Comparison of ENCODE assay signal across 16 cellular contexts in the genomic region with DNA sequence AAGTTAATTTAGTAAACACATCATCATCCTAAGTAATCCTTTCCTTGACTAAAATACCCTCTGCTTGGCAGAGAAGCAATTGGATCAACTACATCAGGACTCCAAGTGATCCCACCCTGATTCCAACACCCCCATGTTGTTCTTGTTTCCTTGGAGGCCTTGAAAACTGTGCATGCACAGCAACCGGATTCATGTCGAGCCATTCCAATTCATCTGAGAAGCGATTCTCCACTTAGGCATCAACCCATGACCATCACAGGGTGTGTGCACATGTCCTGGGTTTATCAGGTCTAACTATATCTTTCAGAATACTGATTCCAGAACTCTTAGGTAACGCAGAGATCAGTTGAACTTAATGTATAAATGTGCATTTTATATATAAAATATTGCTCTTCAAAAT.
A peak's percentile ranks its signal among the peaks of the same experiment; 100 is the strongest.
DNase-seq lines count a peak whose midpoint lies in the region; ATAC-seq and TF ChIP-seq lines count a peak whose summit lies in the region.
"Had no signal": no experiment of that assay in that cellular context is flagged by ENCODE, and none has a peak within 500 bp of the region (broad histone marks: within the 10 kb centered on the region; RNA-seq: fewer than 3 reads in every experiment).

No MANE protein-coding gene starts in this region.

- H3K4me3 ChIP-seq in GM23338 (no peak overlapping the region), tibial nerve (no peak overlapping the region), trophoblast cell (ENCODE audit: low read depth, low read length) (no peak overlapping the region), tibial artery (no peak overlapping the region)
- H3K4me3 ChIP-seq: BLaER1 treated with 17β-estradiol and CSF1 and Interleukin-3, amounts not matched to agents 10 nM and 100 nM; HAP-1 had no signal

- no peak overlapping the region for H4K8ac ChIP-seq in trophoblast cell (ENCODE audit: low read depth, low read length)

- no peaks in the 10 kb centered on the region for H3K9me3 Mint-ChIP-seq in GM23338

- H3K36me3 Mint-ChIP-seq in GM23338 (ENCODE audit: low read depth) = peaks cover 2% of the 10 kb centered on the region; the same call in 1 of the 3 replicates
- H3K36me3 Mint-ChIP-seq: CD8-positive, alpha-beta T cell had no signal

- H3K4me1 ChIP-seq in GM23338 (ENCODE audit: insufficient read depth) = no peaks in the 10 kb centered on the region
- H3K4me1 ChIP-seq in tibial nerve = peaks cover 0 to 10% (median 0%) of the 10 kb centered on the region in 4 donors
- H3K4me1 ChIP-seq in trophoblast cell (ENCODE audit: control insufficient read depth in 1 of 2, insufficient read depth in 2 of 2, low read length in 2 of 2) = no peaks in the 10 kb centered on the region
- no peaks in the 10 kb centered on the region for H3K4me1 ChIP-seq in tibial artery

- no peaks in the 10 kb centered on the region for H3K9me2 ChIP-seq in GM23338 (ENCODE audit: insufficient read depth)

- no peak overlapping the region for H3K14ac ChIP-seq in trophoblast cell (ENCODE audit: low read length)

- no peaks in the 10 kb centered on the region for H3K79me2 ChIP-seq in GM23338 (replicated peaks; ENCODE audit: insufficient read depth)
- H3K79me2 ChIP-seq in trophoblast cell (ENCODE audit: control insufficient read depth, insufficient read depth, low read length, poor library complexity) = no peaks in the 10 kb centered on the region

- no peak overlapping the region for H3K4ac ChIP-seq in trophoblast cell (ENCODE audit: low read depth, low read length)

- intact Hi-C loops in tibial artery (cut with DNase I; ENCODE audit: low total_unique reads) = no loop called here

- no peak overlapping the region for H3K27ac ChIP-seq in GM23338 (ENCODE audit: low read depth)
- peak overlapping the region; percentile 50 for H3K27ac ChIP-seq in cingulate gyrus (ENCODE audit: low read depth, low read length)
- peak overlapping the region in 3 of 4 donors; percentile 40 to 71 (median 65) for H3K27ac ChIP-seq in tibial nerve
- no peak overlapping the region for H3K27ac ChIP-seq in trophoblast cell (ENCODE audit: low read depth, low read length)
- H3K27ac ChIP-seq in tibial artery = no peak overlapping the region
- H3K27ac ChIP-seq: BLaER1 treated with 17β-estradiol and CSF1 and Interleukin-3, amounts not matched to agents 10 nM and 100 nM had no signal

- H2BK120ac ChIP-seq in trophoblast cell (ENCODE audit: insufficient read depth, low read length, poor library complexity) = no peak overlapping the region

- no peak overlapping the region for H2BK5ac ChIP-seq in trophoblast cell (ENCODE audit: low read depth, low read length, poor library complexity)

- H2AFZ ChIP-seq in GM23338 = no peak overlapping the region
- no peak overlapping the region for H2AFZ ChIP-seq in trophoblast cell (ENCODE audit: insufficient read depth, low read length, poor library complexity)

- no peaks in the 10 kb centered on the region for H3F3A ChIP-seq in GM23338 (replicated peaks; ENCODE audit: low read depth)

- H3K4me2 ChIP-seq in GM23338 (no peak overlapping the region), trophoblast cell (ENCODE audit: low read length) (no peak overlapping the region)
- H3K4me2 ChIP-seq: BLaER1 treated with 17β-estradiol and CSF1 and Interleukin-3, amounts not matched to agents 10 nM and 100 nM had no signal

- no peak for ATAC-seq in GM23338
- no peak for ATAC-seq in GM21381 (IDR thresholded peaks at IDR 0.05; ENCODE audit: unreplicated experiment)
- ATAC-seq: CD8-positive, alpha-beta T cell; HepG2 had no signal

- no peak overlapping the region for H4K91ac ChIP-seq in trophoblast cell (ENCODE audit: low read depth, low read length)

- H3K27ac Mint-ChIP-seq in GM23338 = peak overlapping the region; percentile 50; the same call in 1 of the 2 replicates
- H3K27ac Mint-ChIP-seq: B cell; CD8-positive, alpha-beta T cell had no signal

- no peak overlapping the region for H3K4me3 Mint-ChIP-seq in GM23338
- H3K4me3 Mint-ChIP-seq: B cell; CD8-positive, alpha-beta T cell had no signal

- no peak overlapping the region for H3K18ac ChIP-seq in trophoblast cell (ENCODE audit: low read length)

- peaks cover 0 to 5% (median 3%) of the 10 kb centered on the region in 4 donors for H3K9me3 ChIP-seq in tibial nerve
- H3K9me3 ChIP-seq in trophoblast cell (ENCODE audit: insufficient read depth, low read depth, low read length) = no peaks in the 10 kb centered on the region
- no peaks in the 10 kb centered on the region for H3K9me3 ChIP-seq in tibial artery
- H3K9me3 ChIP-seq: HAP-1 had no signal

- H3K79me1 ChIP-seq in trophoblast cell (ENCODE audit: low read length) = no peaks in the 10 kb centered on the region

- no peak for TF ChIP-seq EP300 in tibial nerve (IDR thresholded peaks at IDR 0.05)

- H3K23ac ChIP-seq in trophoblast cell (ENCODE audit: low read length) = no peak overlapping the region

- H3K9ac ChIP-seq in trophoblast cell (ENCODE audit: low read length) = no peak overlapping the region
- H3K9ac ChIP-seq: BLaER1 treated with 17β-estradiol and CSF1 and Interleukin-3, amounts not matched to agents 10 nM and 100 nM had no signal

- H2AK5ac ChIP-seq in trophoblast cell (ENCODE audit: low read length) = no peak overlapping the region

- no peaks in the 10 kb centered on the region for H3K27me3 Mint-ChIP-seq in GM23338 (ENCODE audit: insufficient read depth, low read depth, poor library complexity)
- H3K27me3 Mint-ChIP-seq: B cell had no signal

- H2BK12ac ChIP-seq in trophoblast cell (ENCODE audit: low read length) = no peak overlapping the region

- H3K27me3 ChIP-seq in GM23338 (ENCODE audit: insufficient read depth) (no peaks in the 10 kb centered on the region), tibial nerve (no peaks in the 10 kb centered on the region), trophoblast cell (ENCODE audit: insufficient read depth, low read length) (no peaks in the 10 kb centered on the region), tibial artery (no peaks in the 10 kb centered on the region)
- H3K27me3 ChIP-seq: BLaER1 treated with 17β-estradiol and CSF1 and Interleukin-3, amounts not matched to agents 10 nM and 100 nM had no signal

- 58 to 77% methylated on average over 4 of the region's 4 CpGs for WGBS in tibial nerve, 2 donors
- WGBS in trophoblast cell (ENCODE audit: extremely low coverage, insufficient coverage, insufficient read length) = no CpG with 5 or more reads among the region's 4 CpGs

- no peak overlapping the region for H4K12ac ChIP-seq in trophoblast cell (ENCODE audit: low read depth, low read length)

- H4K20me1 ChIP-seq in GM23338 (replicated peaks; ENCODE audit: insufficient read depth) = no peaks in the 10 kb centered on the region
- H4K20me1 ChIP-seq: BLaER1 treated with 17β-estradiol and CSF1 and Interleukin-3, amounts not matched to agents 10 nM and 100 nM had no signal

- H3K4me1 Mint-ChIP-seq in GM23338 = no peaks in the 10 kb centered on the region

- TF ChIP-seq CTCF in GM23338 (conservative IDR thresholded peaks at IDR 0.05; ENCODE audit: low read depth in 2 of 2) (no peak), tibial nerve (IDR thresholded peaks at IDR 0.05) (no peak), tibial artery (IDR thresholded peaks at IDR 0.05) (no peak)

- DNase-seq in GM23338 (ENCODE audit: low spot score) = no peak
- DNase-seq in pons (ENCODE audit: low spot score) = peak; percentile 72
- DNase-seq in tibial nerve (ENCODE audit: low spot score in 2 of 2) = no peak
- DNase-seq in trophoblast cell = no peak
- no peak for DNase-seq in tibial artery
- DNase-seq: 8988T; Calu3; CD8-positive, alpha-beta T cell; DMS79 treated with DMSO at 0.1 percent for 48 hours; GF-D8 had no signal

- no peaks in the 10 kb centered on the region for H3K36me3 ChIP-seq in GM23338 (ENCODE audit: insufficient read depth)
- H3K36me3 ChIP-seq in tibial nerve = no peaks in the 10 kb centered on the region
- H3K36me3 ChIP-seq in trophoblast cell (ENCODE audit: control insufficient read depth in 1 of 2, insufficient read depth in 2 of 2, low read length in 2 of 2) = no peaks in the 10 kb centered on the region
- H3K36me3 ChIP-seq in tibial artery = no peaks in the 10 kb centered on the region
- H3K36me3 ChIP-seq: BLaER1 treated with 17β-estradiol and CSF1 and Interleukin-3, amounts not matched to agents 10 nM and 100 nM; HAP-1 had no signal

- TF ChIP-seq POLR2A in tibial nerve (IDR thresholded peaks at IDR 0.05) = no peak

TF ChIP-seq in GM23338, 12 proteins besides CTCF, POLR2A, EP300 and RAD21 (continues in another document):
- TF ChIP-seq EZH2 (IDR thresholded peaks at IDR 0.05; ENCODE audit: low read depth, unreplicated experiment) (no peak), EZH2phosphoT487 (IDR thresholded peaks at IDR 0.05; ENCODE audit: unreplicated experiment) (no peak), ZNF114 (CRISPR knock-in tag; IDR thresholded peaks at IDR 0.05) (no peak), NANOG (IDR thresholded peaks at IDR 0.05; ENCODE audit: borderline replicate concordance) (no peak), CREB1 (CRISPR knock-in tag; IDR thresholded peaks at IDR 0.05; ENCODE audit: low read depth) (no peak), POLR2AphosphoS5 (IDR thresholded peaks at IDR 0.05; ENCODE audit: low read depth) (no peak)
- TF ChIP-seq, protein P1, sequence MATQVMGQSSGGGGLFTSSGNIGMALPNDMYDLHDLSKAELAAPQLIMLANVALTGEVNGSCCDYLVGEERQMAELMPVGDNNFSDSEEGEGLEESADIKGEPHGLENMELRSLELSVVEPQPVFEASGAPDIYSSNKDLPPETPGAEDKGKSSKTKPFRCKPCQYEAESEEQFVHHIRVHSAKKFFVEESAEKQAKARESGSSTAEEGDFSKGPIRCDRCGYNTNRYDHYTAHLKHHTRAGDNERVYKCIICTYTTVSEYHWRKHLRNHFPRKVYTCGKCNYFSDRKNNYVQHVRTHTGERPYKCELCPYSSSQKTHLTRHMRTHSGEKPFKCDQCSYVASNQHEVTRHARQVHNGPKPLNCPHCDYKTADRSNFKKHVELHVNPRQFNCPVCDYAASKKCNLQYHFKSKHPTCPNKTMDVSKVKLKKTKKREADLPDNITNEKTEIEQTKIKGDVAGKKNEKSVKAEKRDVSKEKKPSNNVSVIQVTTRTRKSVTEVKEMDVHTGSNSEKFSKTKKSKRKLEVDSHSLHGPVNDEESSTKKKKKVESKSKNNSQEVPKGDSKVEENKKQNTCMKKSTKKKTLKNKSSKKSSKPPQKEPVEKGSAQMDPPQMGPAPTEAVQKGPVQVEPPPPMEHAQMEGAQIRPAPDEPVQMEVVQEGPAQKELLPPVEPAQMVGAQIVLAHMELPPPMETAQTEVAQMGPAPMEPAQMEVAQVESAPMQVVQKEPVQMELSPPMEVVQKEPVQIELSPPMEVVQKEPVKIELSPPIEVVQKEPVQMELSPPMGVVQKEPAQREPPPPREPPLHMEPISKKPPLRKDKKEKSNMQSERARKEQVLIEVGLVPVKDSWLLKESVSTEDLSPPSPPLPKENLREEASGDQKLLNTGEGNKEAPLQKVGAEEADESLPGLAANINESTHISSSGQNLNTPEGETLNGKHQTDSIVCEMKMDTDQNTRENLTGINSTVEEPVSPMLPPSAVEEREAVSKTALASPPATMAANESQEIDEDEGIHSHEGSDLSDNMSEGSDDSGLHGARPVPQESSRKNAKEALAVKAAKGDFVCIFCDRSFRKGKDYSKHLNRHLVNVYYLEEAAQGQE (IDR thresholded peaks at IDR 0.05; ENCODE audit: unreplicated experiment) = no peak

Comparison
In these comparisons a context has a peak if more than half of its experiments do, and no peak if none do; other contexts are left out.
1. H3K27ac ChIP-seq: peak in cingulate gyrus (single experiment) and tibial nerve (3 of 4); none in GM23338 (single experiment), trophoblast cell (single experiment) and tibial artery (0 of 2).